Comparison of ENCODE assay signal across 3 cellular contexts in genomic region chr6:151178373-151178772, GRCh38.
TF ChIP-seq lines count a peak whose summit lies in the region.

No MANE protein-coding gene starts in this region.

TF ChIP-seq in GM23338, 12 proteins besides CTCF, POLR2A, EP300 and RAD21 (continues in another document):
- TF ChIP-seq CREB1 (CRISPR knock-in tag; IDR thresholded peaks at IDR 0.05; ENCODE audit: low read depth) (no peak), JUNB (IDR thresholded peaks at IDR 0.05; ENCODE audit: unreplicated experiment) (no peak), ZNF331 (CRISPR knock-in tag; IDR thresholded peaks at IDR 0.05; ENCODE audit: low read depth) (no peak), ZNF114 (CRISPR knock-in tag; IDR thresholded peaks at IDR 0.05) (no peak), ETS1 (IDR thresholded peaks at IDR 0.05) (no peak), POLR2AphosphoS5 (IDR thresholded peaks at IDR 0.05; ENCODE audit: low read depth) (no peak)

TF ChIP-seq in H1, 55 proteins besides CTCF, POLR2A, EP300 and RAD21:
- TF ChIP-seq YY1 (IDR thresholded peaks at IDR 0.05; ENCODE audit: low read depth, low read length), result peak; percentile 57; the same call in 1 of the 2 replicates
- no peak for TF ChIP-seq GABPA (IDR thresholded peaks at IDR 0.05; ENCODE audit: borderline replicate concordance, insufficient read depth, low read length)
- TF ChIP-seq SIRT6 (IDR thresholded peaks at IDR 0.05; ENCODE audit: low read length), result no peak
- TF ChIP-seq SP1 (IDR thresholded peaks at IDR 0.05; ENCODE audit: low read depth, low read length), result no peak
- TF ChIP-seq TBP (IDR thresholded peaks at IDR 0.05; ENCODE audit: low read depth, low read length), result no peak

TF ChIP-seq in HepG2, 621 proteins besides CTCF, POLR2A, EP300 and RAD21:
- TF ChIP-seq ZNF782 (CRISPR knock-in tag; IDR thresholded peaks at IDR 0.05; ENCODE audit: borderline replicate concordance), result no peak
- TF ChIP-seq IKZF1 (IDR thresholded peaks at IDR 0.05), result no peak
- no peak for TF ChIP-seq SRSF9 (IDR thresholded peaks at IDR 0.05; ENCODE audit: borderline replicate concordance, insufficient read depth, low read depth, low read length, poor library complexity, severe bottlenecking)
- no peak for TF ChIP-seq FOXK2 (IDR thresholded peaks at IDR 0.05)
- TF ChIP-seq ZNF530 (CRISPR knock-in tag; IDR thresholded peaks at IDR 0.05; ENCODE audit: low read depth), result no peak
- TF ChIP-seq DRAP1 (CRISPR knock-in tag; IDR thresholded peaks at IDR 0.05), result no peak
- no peak for TF ChIP-seq ZNF207 (IDR thresholded peaks at IDR 0.05; ENCODE audit: borderline replicate concordance)
